ENCODE assay signal across 8 cellular contexts in the genomic region with DNA sequence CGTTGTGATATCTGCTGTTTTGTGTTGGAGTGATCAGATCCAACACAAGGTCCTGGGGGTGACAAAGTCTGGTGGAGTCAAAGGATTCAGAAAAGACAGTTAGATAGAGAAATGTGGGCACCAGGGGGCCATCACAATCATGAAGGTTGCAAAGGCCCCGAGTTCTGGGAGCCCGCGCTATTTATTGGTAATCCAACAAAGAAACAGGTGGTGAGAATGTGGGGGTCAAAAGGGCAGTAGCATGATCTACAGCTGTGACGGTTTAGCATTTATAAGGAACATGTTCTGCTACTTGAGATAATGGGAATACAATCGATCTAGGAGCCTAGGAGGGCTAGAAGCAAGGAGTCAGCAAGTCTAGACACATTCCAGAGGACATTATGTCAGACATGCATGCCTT. TPM values are rescaled to one million over a fixed set of nuclear protein-coding genes. Genes with fewer than 3 reads are reported as not detected.
"Had no signal": no experiment of that assay in that cellular context is flagged by ENCODE, and none has a peak within 500 bp of the region (broad histone marks: within the 10 kb centered on the region; RNA-seq: fewer than 3 reads in every experiment).

No MANE protein-coding gene starts in this region.

RNA-seq across cellular contexts. Expression of gene UGT3A1, which starts 31.1 kb away (rescaled TPM):
- total RNA-seq: LHCN-M2, MCF 10A, OCI-LY7, PC-9, Right ventricle myocardium inferior, RPMI7951, SJSA1 had no signal
- polyA plus RNA-seq: SK-N-SH had no signal

RNA-seq across cellular contexts. Expression of gene UGT3A2, which starts 44.4 kb away (rescaled TPM):
- total RNA-seq: MCF 10A, PC-9, Right ventricle myocardium inferior, RPMI7951, SJSA1 had no signal
